ENCODE assay signal across 8 cellular contexts in the genomic region with DNA sequence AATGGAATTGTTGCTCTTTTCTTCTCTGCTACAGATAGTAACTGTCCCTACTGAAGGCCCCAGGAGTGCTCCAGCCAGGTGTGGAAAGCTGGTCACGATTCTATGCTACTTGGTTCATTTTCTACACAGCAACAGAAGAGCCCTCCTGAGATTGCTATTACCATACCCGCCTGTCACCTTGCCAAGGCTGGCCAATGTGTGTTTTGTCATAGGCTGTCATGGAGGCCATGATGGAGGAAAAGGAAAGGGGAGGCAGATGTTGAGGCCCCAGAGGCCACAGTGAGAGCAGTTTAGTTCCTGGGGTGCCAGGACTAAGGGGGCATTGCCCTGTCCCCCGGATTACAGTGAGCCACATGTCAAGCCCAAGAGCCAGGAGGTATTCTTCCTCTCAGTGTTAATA. TPM values are rescaled to one million over a fixed set of nuclear protein-coding genes. Genes with fewer than 3 reads are reported as not detected.
DNase-seq lines count a peak whose midpoint lies in the region; ATAC-seq lines count a peak whose summit lies in the region.

No MANE protein-coding gene starts in this region.

- H3K27ac Mint-ChIP-seq in activated CD4-positive, alpha-beta memory T cell treated with anti-CD3 and anti-CD28 coated beads, Interleukin-2, amount 10 ng/mL, durations not matched to agents 7 days and 5 days: peak overlapping the region; percentile 11
- peak overlapping the region; percentile 4 to 99 for H3K27ac Mint-ChIP-seq in stimulated activated naive CD8-positive, alpha-beta T cell treated with anti-CD3 and anti-CD28 coated beads, Interleukin-15, amount 100 ng/mL, for 72 hours

- H3K27me3 ChIP-seq in right cardiac atrium (ENCODE audit: control insufficient read depth, insufficient read depth): no peaks in the 10 kb centered on the region

- H3K9me3 Mint-ChIP-seq in activated CD4-positive, alpha-beta memory T cell treated with anti-CD3 and anti-CD28 coated beads, Interleukin-2, amount 10 ng/mL, durations not matched to agents 7 days and 5 days: no peaks in the 10 kb centered on the region
- H3K9me3 Mint-ChIP-seq in stimulated activated naive CD8-positive, alpha-beta T cell treated with anti-CD3 and anti-CD28 coated beads, Interleukin-15, amount 100 ng/mL, for 72 hours: no peaks in the 10 kb centered on the region

- intact Hi-C loops in right cardiac atrium (cut with DNase I): no loop called here

- WGBS in right cardiac atrium: 75% methylated on average over 3 of the region's 3 CpGs

- CTCF ChIA-PET in activated CD4-positive, alpha-beta memory T cell treated with anti-CD3 and anti-CD28 coated beads, Interleukin-2, amount 10 ng/mL, durations not matched to agents 7 days and 5 days (lab: Charles Lee): interaction anchor here (0.9 to 1.6 kb wide), 3 partner anchors 14 to 64 kb away, joined by 3 to 8 read pairs (median 8); partner anchors contain the start of gene TGOLN2

- no peaks in the 10 kb centered on the region for H3K27me3 Mint-ChIP-seq in activated CD4-positive, alpha-beta memory T cell treated with anti-CD3 and anti-CD28 coated beads, Interleukin-2, amount 10 ng/mL, durations not matched to agents 7 days and 5 days
- no peaks in the 10 kb centered on the region for H3K27me3 Mint-ChIP-seq in stimulated activated naive CD8-positive, alpha-beta T cell treated with anti-CD3 and anti-CD28 coated beads, Interleukin-15, amount 100 ng/mL, for 72 hours

- no peak overlapping the region for H3K27ac ChIP-seq in right cardiac atrium (ENCODE audit: low read length)

- H3K36me3 Mint-ChIP-seq in activated CD4-positive, alpha-beta memory T cell treated with anti-CD3 and anti-CD28 coated beads, Interleukin-2, amount 10 ng/mL, durations not matched to agents 7 days and 5 days (ENCODE audit: low read depth): peaks cover 42% of the 10 kb centered on the region

- peaks cover 6% of the 10 kb centered on the region for H3K4me1 ChIP-seq in right cardiac atrium (ENCODE audit: control insufficient read depth, insufficient read depth, low read length)

- no peak for ATAC-seq in right cardiac atrium
- ATAC-seq in stimulated activated naive CD8-positive, alpha-beta T cell treated with anti-CD3 and anti-CD28 coated beads, Interleukin-15, amount 100 ng/mL, for 72 hours: no peak
- no peak for ATAC-seq in HG02678 (IDR thresholded peaks at IDR 0.05; ENCODE audit: unreplicated experiment)

- H3K9me3 ChIP-seq in right cardiac atrium (ENCODE audit: control insufficient read depth, low read length): no peaks in the 10 kb centered on the region

- peak; percentile 31 for DNase-seq in DMS 273 (lab: John Stamatoyannopoulos, UW; ENCODE audit: unreplicated experiment)
- DNase-seq in DMS 273 treated with DMSO at 0.1 percent for 48 hours (lab: John Stamatoyannopoulos, UW): no peak
- no peak for DNase-seq in activated CD4-positive, alpha-beta memory T cell treated with anti-CD3 and anti-CD28 coated beads, Interleukin-2, amount 10 ng/mL, durations not matched to agents 7 days and 5 days
- no peak for DNase-seq in right cardiac atrium
- no peak for DNase-seq in stimulated activated naive CD8-positive, alpha-beta T cell treated with anti-CD3 and anti-CD28 coated beads, Interleukin-15, amount 100 ng/mL, for 72 hours
- DNase-seq in occipital lobe (lab: John Stamatoyannopoulos, UW): no peak
- DNase-seq in NCI-H446 (lab: John Stamatoyannopoulos, UW): no peak

- H3K4me3 Mint-ChIP-seq in activated CD4-positive, alpha-beta memory T cell treated with anti-CD3 and anti-CD28 coated beads, Interleukin-2, amount 10 ng/mL, durations not matched to agents 7 days and 5 days: peak overlapping the region; percentile 99
- peak overlapping the region; percentile 96 to 99 for H3K4me3 Mint-ChIP-seq in stimulated activated naive CD8-positive, alpha-beta T cell treated with anti-CD3 and anti-CD28 coated beads, Interleukin-15, amount 100 ng/mL, for 72 hours

- POLR2A ChIA-PET in activated CD4-positive, alpha-beta memory T cell treated with anti-CD3 and anti-CD28 coated beads, Interleukin-2, amount 10 ng/mL, durations not matched to agents 7 days and 5 days (lab: Charles Lee): interaction anchor here (0.6 to 14.8 kb wide), 16 partner anchors 9 to 1085 kb away, joined by 3 to 234 read pairs (median 10); partner anchors contain the start of genes CAPG, GGCX, KDM3A and MAT2A

- peaks cover 45% of the 10 kb centered on the region for H3K4me1 Mint-ChIP-seq in activated CD4-positive, alpha-beta memory T cell treated with anti-CD3 and anti-CD28 coated beads, Interleukin-2, amount 10 ng/mL, durations not matched to agents 7 days and 5 days
- peaks cover 42% of the 10 kb centered on the region for H3K4me1 Mint-ChIP-seq in stimulated activated naive CD8-positive, alpha-beta T cell treated with anti-CD3 and anti-CD28 coated beads, Interleukin-15, amount 100 ng/mL, for 72 hours

- peak overlapping the region; percentile 89 for H3K4me3 ChIP-seq in right cardiac atrium (ENCODE audit: low read length)

RNA-seq across cellular contexts. Expression of gene ELMOD3, which starts 1.0 kb away (rescaled TPM):
- 10 to 100 TPM; 19.2 to 19.4 TPM for total RNA-seq in activated CD4-positive, alpha-beta memory T cell treated with anti-CD3 and anti-CD28 coated beads, Interleukin-2, amount 10 ng/mL, durations not matched to agents 7 days and 5 days
- total RNA-seq in right cardiac atrium (10 to 100 TPM; 11.5 to 16.1 (median 13.0) TPM), occipital lobe (16.8 TPM)
- 10.7 TPM for polyA plus RNA-seq in right cardiac atrium

RNA-seq across cellular contexts. Expression of gene RETSAT, which starts 1.2 kb away (rescaled TPM):
- 10 to 100 TPM; 30.1 to 31.1 TPM for total RNA-seq in activated CD4-positive, alpha-beta memory T cell treated with anti-CD3 and anti-CD28 coated beads, Interleukin-2, amount 10 ng/mL, durations not matched to agents 7 days and 5 days
- total RNA-seq in right cardiac atrium (10 to 100 TPM; 22.4 to 33.5 (median 27.9) TPM), occipital lobe (14.5 TPM)
- 31.9 TPM for polyA plus RNA-seq in right cardiac atrium

RNA-seq across cellular contexts. Expression of gene TGOLN2, which starts 27.7 kb away (rescaled TPM):
- total RNA-seq in activated CD4-positive, alpha-beta memory T cell treated with anti-CD3 and anti-CD28 coated beads, Interleukin-2, amount 10 ng/mL, durations not matched to agents 7 days and 5 days: 100 to 1,000 TPM; 129 to 131 TPM
- total RNA-seq in right cardiac atrium (10 to 100 TPM; 75.4 to 82.6 (median 79.4) TPM), occipital lobe (34.5 TPM)
- 29.9 TPM for polyA plus RNA-seq in right cardiac atrium

RNA-seq across cellular contexts. Expression of gene CAPG, which starts 54.6 kb away (rescaled TPM):
- 100 to 1,000 TPM; 167 to 177 TPM for total RNA-seq in activated CD4-positive, alpha-beta memory T cell treated with anti-CD3 and anti-CD28 coated beads, Interleukin-2, amount 10 ng/mL, durations not matched to agents 7 days and 5 days
- total RNA-seq in right cardiac atrium: 10 to 100 TPM in 2 of 4 donors, 1 to 10 TPM in 2; 6.8 to 15.6 (median 12.3) TPM
- 13.2 TPM for polyA plus RNA-seq in right cardiac atrium
- 11.1 TPM for total RNA-seq in occipital lobe
